In the genomic region with DNA sequence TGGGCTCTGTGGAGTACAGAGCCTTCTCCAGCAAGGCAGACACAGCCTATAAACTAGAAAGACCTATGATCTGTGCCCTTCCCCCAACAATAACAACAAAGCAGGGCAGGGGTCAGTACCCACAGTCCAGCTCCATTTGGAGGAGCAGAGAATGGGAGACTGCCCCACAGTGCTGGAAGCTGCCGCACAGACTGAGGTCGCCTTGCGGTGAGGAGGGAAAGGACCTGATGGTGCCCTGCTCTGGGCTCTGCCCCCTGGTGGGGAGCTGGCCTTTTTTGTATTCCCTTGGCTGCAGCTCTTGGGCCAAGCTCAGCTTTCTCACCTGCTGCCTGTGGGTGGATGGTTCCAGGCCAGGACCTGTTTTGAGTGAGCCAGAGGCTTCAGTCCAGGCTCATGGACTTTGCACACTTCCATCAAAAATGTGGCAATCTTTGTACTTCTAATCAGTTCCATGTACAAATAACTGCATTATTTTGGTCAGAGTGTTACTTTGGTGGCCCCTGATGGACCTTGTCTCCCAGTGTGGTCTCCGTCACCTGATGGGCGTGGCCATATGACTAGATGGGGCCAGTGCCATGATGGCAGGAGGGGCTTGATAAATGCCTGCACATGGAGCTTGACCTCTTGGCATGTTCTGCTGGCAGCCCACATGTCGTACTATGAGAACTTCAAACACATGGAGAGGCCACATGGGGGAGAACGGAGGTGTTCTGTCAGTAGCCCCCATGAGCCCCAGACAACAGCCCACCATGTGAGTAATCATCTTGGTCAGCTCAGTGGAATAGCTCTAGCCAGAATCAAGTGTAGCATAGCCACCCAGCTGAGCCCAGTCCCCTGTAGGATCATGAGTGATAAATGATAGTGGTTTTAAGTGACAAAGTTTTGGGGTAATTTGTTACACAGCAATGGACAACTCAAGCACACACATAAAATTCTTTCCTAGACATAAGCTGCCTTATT, we compare ENCODE assay signal across 8 cellular contexts. TPM values are rescaled to one million over a fixed set of nuclear protein-coding genes. Genes with fewer than 3 reads are reported as not detected.
DNase-seq lines count a peak whose midpoint lies in the region; ATAC-seq and TF ChIP-seq lines count a peak whose summit lies in the region.

No MANE protein-coding gene starts in this region.

- no peak overlapping the region for H3K23ac ChIP-seq in mesendoderm (ENCODE audit: low read length)

- no peaks in the 10 kb centered on the region for H3K36me3 ChIP-seq in mesendoderm (ENCODE audit: control insufficient read depth, insufficient read depth, low read length)

- no peaks in the 10 kb centered on the region for H3K79me2 ChIP-seq in mesendoderm (ENCODE audit: control insufficient read depth, insufficient read depth, low read length)

- DNase-seq in SIG-M5 treated with dmso at 0.1 percent for 504 hours (lab: John Stamatoyannopoulos, UW; ENCODE audit: unreplicated experiment) (peak; percentile 47), SIG-M5 (lab: John Stamatoyannopoulos, UW) (no peak), LoVo (ENCODE audit: low spot score) (peak; percentile 12), choroid plexus epithelial cell (ENCODE audit: low read depth) (peak; percentile 52), mesendoderm (peak; percentile 83), GF-D8 (lab: John Stamatoyannopoulos, UW) (no peak)
- peak; percentile 40 to 56 for DNase-seq in activated CD4-positive, alpha-beta T cell treated with anti-CD3 and anti-CD28 coated beads for 24 hours (ENCODE audit: low read depth in 2 of 2)

- H3K18ac ChIP-seq in mesendoderm (ENCODE audit: low read length) = no peak overlapping the region

- peak; percentile 68 for TF ChIP-seq CTCF in choroid plexus epithelial cell (conservative IDR thresholded peaks at IDR 0.05; ENCODE audit: low read depth, low read length)

- H2BK15ac ChIP-seq in mesendoderm (replicated peaks; ENCODE audit: low read depth) = no peak overlapping the region

- peaks cover 24% of the 10 kb centered on the region for H3K27me3 Mint-ChIP-seq in stimulated activated memory B cell treated with anti-CD40 and anti-IgM and Interleukin-4, amounts not matched to agents 10 μg/mL and 1 μg/mL and 100 μg/mL, for 72 hours

- peak; percentile 88 for ATAC-seq in stimulated activated memory B cell treated with anti-CD40 and anti-IgM and Interleukin-4, amounts not matched to agents 10 μg/mL and 1 μg/mL and 100 μg/mL, for 72 hours

- H2BK120ac ChIP-seq in mesendoderm (ENCODE audit: low read depth, low read length) = no peak overlapping the region

- no peak overlapping the region for H4K5ac ChIP-seq in mesendoderm (ENCODE audit: low read length)

- H4K8ac ChIP-seq in mesendoderm (ENCODE audit: low read depth, low read length) = no peak overlapping the region

- H3K4me3 Mint-ChIP-seq in stimulated activated memory B cell treated with anti-CD40 and anti-IgM and Interleukin-4, amounts not matched to agents 10 μg/mL and 1 μg/mL and 100 μg/mL, for 72 hours = no peak overlapping the region

- no peak overlapping the region for H3K27ac ChIP-seq in mesendoderm (ENCODE audit: low read depth, low read length)

- H3K36me3 Mint-ChIP-seq in stimulated activated memory B cell treated with anti-CD40 and anti-IgM and Interleukin-4, amounts not matched to agents 10 μg/mL and 1 μg/mL and 100 μg/mL, for 72 hours = peaks cover 13% of the 10 kb centered on the region

- H3K4ac ChIP-seq in mesendoderm (ENCODE audit: low read depth, low read length) = no peak overlapping the region

- no peak overlapping the region for H2AK5ac ChIP-seq in mesendoderm (ENCODE audit: low read length)

- H3K27me3 ChIP-seq in mesendoderm (ENCODE audit: insufficient read depth, low read length, poor library complexity) = no peaks in the 10 kb centered on the region

- H3K4me1 Mint-ChIP-seq in stimulated activated memory B cell treated with anti-CD40 and anti-IgM and Interleukin-4, amounts not matched to agents 10 μg/mL and 1 μg/mL and 100 μg/mL, for 72 hours = peaks cover 7% of the 10 kb centered on the region

- H3K79me1 ChIP-seq in mesendoderm (ENCODE audit: low read length) = no peaks in the 10 kb centered on the region

- no peaks in the 10 kb centered on the region for H3K9me3 Mint-ChIP-seq in stimulated activated memory B cell treated with anti-CD40 and anti-IgM and Interleukin-4, amounts not matched to agents 10 μg/mL and 1 μg/mL and 100 μg/mL, for 72 hours

- no peak overlapping the region for H3K4me2 ChIP-seq in mesendoderm (ENCODE audit: low read length)

- H3K9ac ChIP-seq in mesendoderm (ENCODE audit: low read length) = no peak overlapping the region

- H3K56ac ChIP-seq in mesendoderm (ENCODE audit: low read length) = peak overlapping the region; percentile 35

- H2BK5ac ChIP-seq in mesendoderm (ENCODE audit: low read length) = no peak overlapping the region

- no peak overlapping the region for H3K4me3 ChIP-seq in choroid plexus epithelial cell (ENCODE audit: low read depth, low read length)
- no peak overlapping the region for H3K4me3 ChIP-seq in mesendoderm (ENCODE audit: low read length)

- H3K27ac Mint-ChIP-seq in stimulated activated memory B cell treated with anti-CD40 and anti-IgM and Interleukin-4, amounts not matched to agents 10 μg/mL and 1 μg/mL and 100 μg/mL, for 72 hours = no peak overlapping the region

- WGBS in mesendoderm (ENCODE audit: extremely low coverage, insufficient coverage, low lambda C conversion rate) = no CpG with 5 or more reads among the region's 7 CpGs

- no peaks in the 10 kb centered on the region for H3K4me1 ChIP-seq in mesendoderm (ENCODE audit: control insufficient read depth, low read depth, low read length)

RNA-seq across cellular contexts. Expression of a gene that starts 24.2 kb away (rescaled TPM):
- 30.4 TPM for polyA plus RNA-seq in mesendoderm (2013, experiment 1 of 2)
- polyA plus RNA-seq in mesendoderm (2013, experiment 2 of 2) = 29.6 TPM

RNA-seq across cellular contexts. Expression of a gene that starts 40.0 kb away (rescaled TPM):
- 51.0 TPM for polyA plus RNA-seq in mesendoderm (2013, experiment 1 of 2)
- 48.4 TPM for polyA plus RNA-seq in mesendoderm (2013, experiment 2 of 2)

RNA-seq across cellular contexts. Expression of a gene that starts 48.7 kb away (rescaled TPM):
- polyA plus RNA-seq in mesendoderm (2013, experiment 1 of 2) = 93.5 TPM
- 84.3 TPM for polyA plus RNA-seq in mesendoderm (2013, experiment 2 of 2)

Comparison
In these comparisons a context has a peak if more than half of its experiments do, and no peak if none do; other contexts are left out.
1. DNase-seq: peak in SIG-M5 treated with dmso at 0.1 percent for 504 hours (single experiment), LoVo (single experiment), activated CD4-positive, alpha-beta T cell treated with anti-CD3 and anti-CD28 coated beads for 24 hours (2 of 2), choroid plexus epithelial cell (single experiment) and mesendoderm (single experiment); none in SIG-M5 (single experiment) and GF-D8 (single experiment).